8 cellular contexts compared by ENCODE assay signal in genomic region chr1:15046487-15047165, GRCh38.
DNase-seq lines count a peak whose midpoint lies in the region; ATAC-seq and TF ChIP-seq lines count a peak whose summit lies in the region.

No MANE protein-coding gene starts in this region.

- H3K4me1 ChIP-seq in aorta (ENCODE audit: control insufficient read depth in 1 of 2, insufficient read depth in 2 of 2, low read length in 2 of 2) = no peaks in the 10 kb centered on the region

- no peaks in the 10 kb centered on the region for H3K27me3 ChIP-seq in aorta (ENCODE audit: control insufficient read depth in 1 of 2, insufficient read depth in 2 of 2, low read length in 1 of 2)

- no peak overlapping the region for H3K27ac Mint-ChIP-seq in activated naive CD8-positive, alpha-beta T cell treated with anti-CD3 and anti-CD28 coated beads, Interleukin-2, amount 10 ng/mL, durations not matched to agents 7 days and 5 days
- H3K27ac Mint-ChIP-seq in glutamatergic neuron (ENCODE audit: unreplicated experiment) = no peak overlapping the region

- peak; percentile 56 for ATAC-seq in activated naive CD8-positive, alpha-beta T cell treated with anti-CD3 and anti-CD28 coated beads, Interleukin-2, amount 10 ng/mL, durations not matched to agents 7 days and 5 days (ENCODE audit: low read depth)
- ATAC-seq in aorta (ENCODE audit: low FRiP score) = peak; percentile 80
- no peak for ATAC-seq in HG02870 (IDR thresholded peaks at IDR 0.05; ENCODE audit: unreplicated experiment)

- WGBS in aorta, 2 donors = 32 to 37% methylated on average over 14 of the region's 14 CpGs

- POLR2A ChIA-PET in HEK293T (lab: Yijun Ruan, JAX) = no interaction called here
- POLR2A ChIA-PET in activated naive CD8-positive, alpha-beta T cell treated with anti-CD3 and anti-CD28 coated beads, Interleukin-2, amount 10 ng/mL, durations not matched to agents 7 days and 5 days (lab: Charles Lee) = no interaction called here

- no peaks in the 10 kb centered on the region for H3K9me3 ChIP-seq in aorta (ENCODE audit: control insufficient read depth, low read length)

- CTCF ChIA-PET in HEK293T (lab: Yijun Ruan, JAX) = interaction anchor here (0.5 to 1.1 kb wide), 5 partner anchors 10 to 611 kb away, joined by 3 to 4 read pairs (median 3); no protein-coding TSS in a partner anchor

- no peaks in the 10 kb centered on the region for H3K27me3 Mint-ChIP-seq in activated naive CD8-positive, alpha-beta T cell treated with anti-CD3 and anti-CD28 coated beads, Interleukin-2, amount 10 ng/mL, durations not matched to agents 7 days and 5 days
- H3K27me3 Mint-ChIP-seq in glutamatergic neuron (ENCODE audit: unreplicated experiment) = peaks cover 12% of the 10 kb centered on the region

- H3K4me3 Mint-ChIP-seq in activated naive CD8-positive, alpha-beta T cell treated with anti-CD3 and anti-CD28 coated beads, Interleukin-2, amount 10 ng/mL, durations not matched to agents 7 days and 5 days = no peak overlapping the region
- no peak overlapping the region for H3K4me3 Mint-ChIP-seq in glutamatergic neuron (ENCODE audit: unreplicated experiment)

- H3K4me1 Mint-ChIP-seq in activated naive CD8-positive, alpha-beta T cell treated with anti-CD3 and anti-CD28 coated beads, Interleukin-2, amount 10 ng/mL, durations not matched to agents 7 days and 5 days = no peaks in the 10 kb centered on the region
- H3K4me1 Mint-ChIP-seq in glutamatergic neuron (ENCODE audit: low read depth, unreplicated experiment) = no peaks in the 10 kb centered on the region

- peak; percentile 94 for TF ChIP-seq CTCF in glutamatergic neuron (IDR thresholded peaks at IDR 0.05; ENCODE audit: partially characterized antibody, unreplicated experiment)

- intact Hi-C loops in posterior cingulate gyrus (cut with DNase I) = loop anchor here (1.0 to 5.0 kb wide), 4 partner anchors 129 to 1079 kb away; no protein-coding TSS in a partner anchor
- intact Hi-C loops in aorta (cut with DNase I) = loop anchor here (1.0 to 5.0 kb wide), 2 partner anchors 264 to 267 kb away; no protein-coding TSS in a partner anchor

- H3K4me3 ChIP-seq in aorta (ENCODE audit: low read length in 2 of 2) = no peak overlapping the region

- DNase-seq in CMK (ENCODE audit: low read depth) = peak; percentile 59
- peak; percentile 84 for DNase-seq in HEK293T (ENCODE audit: extremely low spot score)
- peak; percentile 73 for DNase-seq in RPMI8226
- peak; percentile 59 for DNase-seq in activated naive CD8-positive, alpha-beta T cell treated with anti-CD3 and anti-CD28 coated beads, Interleukin-2, amount 10 ng/mL, durations not matched to agents 7 days and 5 days
- DNase-seq in glutamatergic neuron = peak; percentile 85
- DNase-seq in posterior cingulate gyrus = peak; percentile 53 to 96 (median 81)
- peak; percentile 77 to 85 for DNase-seq in aorta

- no peak overlapping the region for H3K27ac ChIP-seq in aorta (ENCODE audit: low read depth in 1 of 2, low read length in 2 of 2)

- H3K9me3 Mint-ChIP-seq in activated naive CD8-positive, alpha-beta T cell treated with anti-CD3 and anti-CD28 coated beads, Interleukin-2, amount 10 ng/mL, durations not matched to agents 7 days and 5 days = no peaks in the 10 kb centered on the region
- H3K9me3 Mint-ChIP-seq in glutamatergic neuron (ENCODE audit: unreplicated experiment) = peaks cover 3% of the 10 kb centered on the region

- no peaks in the 10 kb centered on the region for H3K36me3 Mint-ChIP-seq in activated naive CD8-positive, alpha-beta T cell treated with anti-CD3 and anti-CD28 coated beads, Interleukin-2, amount 10 ng/mL, durations not matched to agents 7 days and 5 days
- peaks cover 2% of the 10 kb centered on the region for H3K36me3 Mint-ChIP-seq in glutamatergic neuron (ENCODE audit: unreplicated experiment)

- H3K36me3 ChIP-seq in aorta (ENCODE audit: control insufficient read depth in 1 of 2, insufficient read depth in 2 of 2, low read length in 1 of 2) = no peaks in the 10 kb centered on the region

TF ChIP-seq in HEK293T, 16 proteins besides CTCF, POLR2A, EP300 and RAD21:
- TF ChIP-seq, protein P1, sequence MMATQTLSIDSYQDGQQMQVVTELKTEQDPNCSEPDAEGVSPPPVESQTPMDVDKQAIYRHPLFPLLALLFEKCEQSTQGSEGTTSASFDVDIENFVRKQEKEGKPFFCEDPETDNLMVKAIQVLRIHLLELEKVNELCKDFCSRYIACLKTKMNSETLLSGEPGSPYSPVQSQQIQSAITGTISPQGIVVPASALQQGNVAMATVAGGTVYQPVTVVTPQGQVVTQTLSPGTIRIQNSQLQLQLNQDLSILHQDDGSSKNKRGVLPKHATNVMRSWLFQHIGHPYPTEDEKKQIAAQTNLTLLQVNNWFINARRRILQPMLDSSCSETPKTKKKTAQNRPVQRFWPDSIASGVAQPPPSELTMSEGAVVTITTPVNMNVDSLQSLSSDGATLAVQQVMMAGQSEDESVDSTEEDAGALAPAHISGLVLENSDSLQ (IDR thresholded peaks at IDR 0.05) = no peak
- TF ChIP-seq SUZ12 (IDR thresholded peaks at IDR 0.05) = no peak
